9 cellular contexts compared by ENCODE assay signal in genomic region chr1:154324241-154324640, GRCh38. TPM values are rescaled to one million over a fixed set of nuclear protein-coding genes. Genes with fewer than 3 reads are reported as not detected.
DNase-seq lines count a peak whose midpoint lies in the region; ATAC-seq, FAIRE-seq and TF ChIP-seq lines count a peak whose summit lies in the region.
"Had no signal": no experiment of that assay in that cellular context is flagged by ENCODE, and none has a peak within 500 bp of the region (broad histone marks: within the 10 kb centered on the region; RNA-seq: fewer than 3 reads in every experiment).

No MANE protein-coding gene starts in this region.

- H3K9me3 ChIP-seq in heart right ventricle (no peaks in the 10 kb centered on the region), mesodermal cell (ENCODE audit: control insufficient read depth, low read length) (no peaks in the 10 kb centered on the region)

- ATAC-seq in heart right ventricle (no peak), Right ventricle myocardium inferior (no peak)
- no peak for ATAC-seq in activated naive CD8-positive, alpha-beta T cell treated with anti-CD3 and anti-CD28 coated beads, Interleukin-2, amount 10 ng/mL, durations not matched to agents 7 days and 5 days (ENCODE audit: low read depth)

- H3K36me3 ChIP-seq in heart right ventricle (no peaks in the 10 kb centered on the region), mesodermal cell (ENCODE audit: control insufficient read depth, insufficient read depth, low read length) (no peaks in the 10 kb centered on the region)

- no peaks in the 10 kb centered on the region for H3K9me3 Mint-ChIP-seq in activated naive CD8-positive, alpha-beta T cell treated with anti-CD3 and anti-CD28 coated beads, Interleukin-2, amount 10 ng/mL, durations not matched to agents 7 days and 5 days
- no peaks in the 10 kb centered on the region for H3K9me3 Mint-ChIP-seq in type B pancreatic cell

- no peak for TF ChIP-seq CTCF in heart right ventricle (IDR thresholded peaks at IDR 0.05)
- no peak for TF ChIP-seq CTCF in type B pancreatic cell (conservative IDR thresholded peaks at IDR 0.05)

- FAIRE-seq in GM12892 (lab: Jason Lieb, UNC): no peak
- FAIRE-seq: D721Med had no signal

- peak overlapping the region in 7 of 10 donors; percentile 69 to 89 (median 78) for H3K4me3 ChIP-seq in heart right ventricle
- peak overlapping the region; percentile 72 for H3K4me3 ChIP-seq in mesodermal cell (ENCODE audit: extremely low read depth, insufficient read depth, low read length, poor library complexity, severe bottlenecking)

- H3K27ac ChIP-seq in heart right ventricle (peak overlapping the region in 3 of 10 donors; percentile 6 to 92 (median 89)), mesodermal cell (ENCODE audit: low read depth, low read length, severe bottlenecking) (no peak overlapping the region)

- peaks cover 0 to 33% (median 0%) of the 10 kb centered on the region in 7 donors for H3K27me3 ChIP-seq in heart right ventricle

- no peaks in the 10 kb centered on the region for H3K36me3 Mint-ChIP-seq in activated naive CD8-positive, alpha-beta T cell treated with anti-CD3 and anti-CD28 coated beads, Interleukin-2, amount 10 ng/mL, durations not matched to agents 7 days and 5 days
- no peaks in the 10 kb centered on the region for H3K36me3 Mint-ChIP-seq in type B pancreatic cell

- intact Hi-C loops in heart right ventricle (cut with DNase I) (loop anchor here in 2 of 10 donors (5.0 to 10.0 kb wide), 2 partner anchors 52 to 231 kb away; partner anchors contain the start of genes HAX1 (in 1 of the 2) and UBE2Q1 (in 1 of the 2)), Right ventricle myocardium inferior (cut with DNase I) (no loop called here)

- peaks cover 19 to 54% (median 47%) of the 10 kb centered on the region in 9 donors for H3K4me1 ChIP-seq in heart right ventricle
- peaks cover 19% of the 10 kb centered on the region for H3K4me1 ChIP-seq in mesodermal cell (ENCODE audit: control insufficient read depth, insufficient read depth, low read length, poor library complexity, severe bottlenecking)

- no peak for TF ChIP-seq POLR2A in GM12892 (IDR thresholded peaks at IDR 0.05; ENCODE audit: low read depth, low read length)

- H3K4me1 Mint-ChIP-seq in activated naive CD8-positive, alpha-beta T cell treated with anti-CD3 and anti-CD28 coated beads, Interleukin-2, amount 10 ng/mL, durations not matched to agents 7 days and 5 days: peaks cover 32% of the 10 kb centered on the region
- H3K4me1 Mint-ChIP-seq in type B pancreatic cell (ENCODE audit: unreplicated experiment): peaks cover 32% of the 10 kb centered on the region

- peak overlapping the region; percentile 90 for H3K27ac Mint-ChIP-seq in activated naive CD8-positive, alpha-beta T cell treated with anti-CD3 and anti-CD28 coated beads, Interleukin-2, amount 10 ng/mL, durations not matched to agents 7 days and 5 days
- H3K27ac Mint-ChIP-seq in type B pancreatic cell: no peak overlapping the region

- DNase-seq in heart right ventricle (no peak), Right ventricle myocardium inferior (ENCODE audit: missing footprints) (no peak), type B pancreatic cell (ENCODE audit: extremely low spot score, unreplicated experiment) (no peak), GM12892 (ENCODE audit: insufficient read length) (no peak), foreskin melanocyte (no peak), NK-92 (lab: John Stamatoyannopoulos, UW; ENCODE audit: unreplicated experiment) (no peak)
- DNase-seq in activated naive CD8-positive, alpha-beta T cell treated with anti-CD3 and anti-CD28 coated beads, Interleukin-2, amount 10 ng/mL, durations not matched to agents 7 days and 5 days: no peak

- POLR2A ChIA-PET in activated naive CD8-positive, alpha-beta T cell treated with anti-CD3 and anti-CD28 coated beads, Interleukin-2, amount 10 ng/mL, durations not matched to agents 7 days and 5 days (lab: Charles Lee): interaction anchor here (0.5 to 4.9 kb wide), 4 partner anchors 12 to 209 kb away, joined by 3 to 46 read pairs (median 9); no protein-coding TSS in a partner anchor

- WGBS in heart right ventricle, 2 donors: 56 to 76% methylated on average over 2 of the region's 2 CpGs
- WGBS in mesodermal cell (ENCODE audit: insufficient coverage in 2 of 2), 2 experiments: 100% methylated on average over 1 of the region's 2 CpGs

- H3K4me3 Mint-ChIP-seq in activated naive CD8-positive, alpha-beta T cell treated with anti-CD3 and anti-CD28 coated beads, Interleukin-2, amount 10 ng/mL, durations not matched to agents 7 days and 5 days: peak overlapping the region; percentile 97
- peak overlapping the region; percentile 95 for H3K4me3 Mint-ChIP-seq in type B pancreatic cell

- peaks cover 12% of the 10 kb centered on the region for H3K27me3 Mint-ChIP-seq in activated naive CD8-positive, alpha-beta T cell treated with anti-CD3 and anti-CD28 coated beads, Interleukin-2, amount 10 ng/mL, durations not matched to agents 7 days and 5 days
- H3K27me3 Mint-ChIP-seq in type B pancreatic cell: peaks cover 35% of the 10 kb centered on the region

RNA-seq across cellular contexts. Expression of gene ATP8B2, which starts 1.1 kb away (rescaled TPM):
- total RNA-seq in heart right ventricle (10 to 100 TPM; 10.3 to 17.3 (median 13.3) TPM), Right ventricle myocardium inferior (12.8 TPM), type B pancreatic cell (ENCODE audit: low replicate concordance) (11.5 and 39.5 TPM in 2 replicates)
- 10 to 100 TPM in 1 of 2 donors, 1 to 10 TPM in 1; 8.0 to 16.8 TPM for polyA plus RNA-seq in heart right ventricle
- total RNA-seq in activated naive CD8-positive, alpha-beta T cell treated with anti-CD3 and anti-CD28 coated beads, Interleukin-2, amount 10 ng/mL, durations not matched to agents 7 days and 5 days: 10 to 100 TPM; 91.2 to 95.4 TPM
- 45.4 TPM for polyA plus RNA-seq in mesodermal cell (2013, experiment 1 of 2)
- polyA plus RNA-seq in mesodermal cell (2013, experiment 2 of 2): 45.8 TPM
- 6.1 TPM for polyA plus RNA-seq in GM12892 (2012; ENCODE audit: missing spikeins)

RNA-seq across cellular contexts. Expression of gene AQP10, which starts 3.3 kb away (rescaled TPM):
- total RNA-seq in heart right ventricle (1 to 10 TPM in 1 of 10 donors, under 1 TPM in 6, not detected in 3; 0.12 to 1.5 (median 0.48) TPM), Right ventricle myocardium inferior (not detected), type B pancreatic cell (ENCODE audit: low replicate concordance) (0.12 and 0.27 TPM in 2 replicates)
- polyA plus RNA-seq in heart right ventricle: under 1 TPM in 1 of 2 donors, not detected in 1; 0.35 TPM
- not detected for total RNA-seq in activated naive CD8-positive, alpha-beta T cell treated with anti-CD3 and anti-CD28 coated beads, Interleukin-2, amount 10 ng/mL, durations not matched to agents 7 days and 5 days
- 0.77 TPM for polyA plus RNA-seq in mesodermal cell (2013, experiment 1 of 2)
- not detected for polyA plus RNA-seq in mesodermal cell (2013, experiment 2 of 2)
- not detected for polyA plus RNA-seq in GM12892 (2012; ENCODE audit: missing spikeins)

RNA-seq across cellular contexts. Expression of gene HAX1, which starts 51.8 kb away (rescaled TPM):
- total RNA-seq in heart right ventricle (100 to 1,000 TPM; 162 to 196 (median 171) TPM), Right ventricle myocardium inferior (184 TPM), type B pancreatic cell (ENCODE audit: low replicate concordance) (62.2 and 70.0 TPM in 2 replicates)
- polyA plus RNA-seq in heart right ventricle: 100 to 1,000 TPM; 171 to 313 TPM
- total RNA-seq in activated naive CD8-positive, alpha-beta T cell treated with anti-CD3 and anti-CD28 coated beads, Interleukin-2, amount 10 ng/mL, durations not matched to agents 7 days and 5 days: 100 to 1,000 TPM in 1 of 2 experiments, 10 to 100 TPM in 1; 99.7 to 102 TPM
- polyA plus RNA-seq in mesodermal cell (2013, experiment 1 of 2): 103 TPM
- polyA plus RNA-seq in mesodermal cell (2013, experiment 2 of 2): 99.7 TPM
- 107 TPM for polyA plus RNA-seq in GM12892 (2012; ENCODE audit: missing spikeins)
